ENCODE assay signal across 13 cellular contexts in genomic region chr19:42326969-42327368, GRCh38. TPM values are rescaled to one million over a fixed set of nuclear protein-coding genes. Genes with fewer than 3 reads are reported as not detected.
A peak's percentile ranks its signal among the peaks of the same experiment; 100 is the strongest.
DNase-seq lines count a peak whose midpoint lies in the region; ATAC-seq, FAIRE-seq and TF ChIP-seq lines count a peak whose summit lies in the region.
"Had no signal": no experiment of that assay in that cellular context is flagged by ENCODE, and none has a peak within 500 bp of the region (broad histone marks: within the 10 kb centered on the region; RNA-seq: fewer than 3 reads in every experiment).

No MANE protein-coding gene starts in this region.

- H3K79me2 ChIP-seq in SK-N-SH (ENCODE audit: insufficient read depth) (peaks cover 39% of the 10 kb centered on the region), GM12878 (ENCODE audit: control insufficient read depth, insufficient read depth, low read length) (peaks cover 13% of the 10 kb centered on the region)

- H2AFZ ChIP-seq in SK-N-SH (ENCODE audit: low read depth) (no peak overlapping the region), GM12878 (ENCODE audit: control insufficient read depth, low read depth, low read length) (no peak overlapping the region), neuron (ENCODE audit: low read depth, low read length) (no peak overlapping the region)

- no peak overlapping the region for H3K27ac Mint-ChIP-seq in T-helper 17 cell

- BruUV-seq in GM12878 (replicated peaks; lab: Mats Ljungman, UMichigan), result no TSS peak

- no peaks in the 10 kb centered on the region for H3F3A ChIP-seq in SK-N-SH (replicated peaks; ENCODE audit: insufficient read depth)

- H3K4me2 ChIP-seq in SK-N-SH (peak overlapping the region; percentile 99), GM12878 (ENCODE audit: control insufficient read depth, insufficient read depth) (peak overlapping the region; percentile 91)

- no peak for FAIRE-seq in GM12878 (lab: Jason Lieb, UNC)
- FAIRE-seq: pancreas had no signal

- H3K4me1 ChIP-seq in SK-N-SH (ENCODE audit: control insufficient read depth in 1 of 2, insufficient read depth in 2 of 2, low read depth in 1 of 2, low read length in 1 of 2), result peaks cover 8 to 16% of the 10 kb centered on the region in 2 experiments; a peak in 1 of 4 replicates
- peaks cover 6% of the 10 kb centered on the region; the same call in 1 of the 2 replicates for H3K4me1 ChIP-seq in HUES6 (ENCODE audit: control insufficient read depth, insufficient read depth, low read length)
- peaks cover 7% of the 10 kb centered on the region for H3K4me1 ChIP-seq in GM12878 (ENCODE audit: control insufficient read depth, insufficient read depth, low read length)
- peaks cover 16% of the 10 kb centered on the region for H3K4me1 ChIP-seq in neuron (ENCODE audit: insufficient read depth, low read length)

- TF ChIP-seq CTCF in SK-N-SH (IDR thresholded peaks at IDR 0.05) (no peak), GM12878 (IDR thresholded peaks at IDR 0.05 in 2 of 3, conservative IDR thresholded peaks at IDR 0.05 in 1 of 3; ENCODE audit: control insufficient read depth in 2 of 3, extremely low read depth in 1 of 3, insufficient read depth in 1 of 3, low read depth in 3 of 3, low read length in 3 of 3) (no peak), coronary artery (IDR thresholded peaks at IDR 0.05) (no peak)

- peaks cover 6% of the 10 kb centered on the region for H3K36me3 Mint-ChIP-seq in T-helper 17 cell (ENCODE audit: low read depth)

- SMC1A ChIA-PET in GM12878 (lab: Charles Lee; ENCODE audit: uncharacterized antibody, unreplicated experiment), result interaction anchor here (1.5 kb wide), 1 partner anchor 32 kb away, joined by 3 read pairs; no protein-coding TSS in a partner anchor

- H3K27me3 ChIP-seq in SK-N-SH (ENCODE audit: insufficient read depth) (no peaks in the 10 kb centered on the region), HUES6 (ENCODE audit: control insufficient read depth, insufficient read depth, low read length) (peaks cover 29% of the 10 kb centered on the region), GM12878 (replicated peaks in 1 of 2; ENCODE audit: control insufficient read depth in 2 of 2, insufficient read depth in 2 of 2, low read length in 1 of 2) (peaks cover 3 to 4% of the 10 kb centered on the region in 2 experiments; a peak in 2 of 4 replicates), neuron (ENCODE audit: insufficient read depth, low read length) (no peaks in the 10 kb centered on the region)

- H3K9ac ChIP-seq in SK-N-SH (peak overlapping the region; percentile 93; the same call in 1 of the 2 replicates), HUES6 (ENCODE audit: low read length) (no peak overlapping the region), GM12878 (ENCODE audit: control insufficient read depth, insufficient read depth, low read length) (no peak overlapping the region)

- H3K27ac ChIP-seq in SK-N-SH (ENCODE audit: low read depth in 2 of 2, low read length in 1 of 2) (no peak overlapping the region), HUES6 (ENCODE audit: low read depth, low read length) (no peak overlapping the region), GM12878 (ENCODE audit: control insufficient read depth, insufficient read depth) (no peak overlapping the region), coronary artery (no peak overlapping the region)
- H3K27ac ChIP-seq: KMS-11, pancreas had no signal

- TF ChIP-seq EP300 in SK-N-SH (IDR thresholded peaks at IDR 0.05; ENCODE audit: borderline replicate concordance in 1 of 2, low read depth in 1 of 2, low read length in 1 of 2) (no peak), GM12878 (IDR thresholded peaks at IDR 0.05; ENCODE audit: borderline replicate concordance in 1 of 2, control insufficient read depth in 1 of 2, low read depth in 2 of 2, low read length in 2 of 2) (no peak)

- H3K4me3 ChIP-seq in SK-N-SH (ENCODE audit: low read depth in 2 of 2, low read length in 1 of 2) (peak overlapping the region in 1 of 2 experiments; percentile 99; a peak in 2 of 4 replicates), HUES6 (ENCODE audit: low read depth, low read length) (peak overlapping the region; percentile 93; the same call in 1 of the 2 replicates), GM12878 (peak overlapping the region; percentile 93; the same call in 1 of the 2 replicates), neuron (ENCODE audit: low read length) (peak overlapping the region; percentile 80), coronary artery (no peak overlapping the region)

- CTCF ChIA-PET in SK-N-SH (lab: Yijun Ruan, JAX) (interaction anchor here (1.2 kb wide), 1 partner anchor 47 kb away, joined by 3 read pairs; no protein-coding TSS in a partner anchor), GM12878 (lab: Yijun Ruan, JAX) (interaction anchor here (0.7 to 2.9 kb wide), 4 partner anchors 14 to 203 kb away, joined by 3 to 11 read pairs (median 5); no protein-coding TSS in a partner anchor)

- POLR2A ChIA-PET in SK-N-SH (lab: Yijun Ruan, JAX) (no interaction called here), GM12878 (lab: Charles Lee) (interaction anchor here (1.0 kb wide), 1 partner anchor 251 kb away, joined by 3 read pairs; the partner anchor contains the start of gene ZNF574)

- in situ Hi-C loops in GM12878 (cut with MboI), result no loop called here

- TF ChIP-seq POLR2A in GM12878 (IDR thresholded peaks at IDR 0.05; ENCODE audit: low read depth, low read length), result no peak

- H3K9me2 ChIP-seq in SK-N-SH, result no peaks in the 10 kb centered on the region

- H3K27me3 Mint-ChIP-seq in T-helper 17 cell, result peaks cover 6% of the 10 kb centered on the region

- no peaks in the 10 kb centered on the region for H3K36me3 ChIP-seq in SK-N-SH (replicated peaks in 1 of 2; ENCODE audit: control insufficient read depth in 1 of 2, insufficient read depth in 2 of 2, low read length in 1 of 2)
- no peaks in the 10 kb centered on the region for H3K36me3 ChIP-seq in HUES6 (ENCODE audit: control insufficient read depth, insufficient read depth, low read length)
- H3K36me3 ChIP-seq in GM12878 (ENCODE audit: control insufficient read depth in 2 of 2, insufficient read depth in 2 of 2, low read length in 1 of 2), result no peaks in the 10 kb centered on the region
- H3K36me3 ChIP-seq in neuron (ENCODE audit: insufficient read depth, low read length), result no peaks in the 10 kb centered on the region
- H3K36me3 ChIP-seq: pancreas, transverse colon had no signal

- peaks cover 24% of the 10 kb centered on the region for H3K4me1 Mint-ChIP-seq in T-helper 17 cell

- RAD21 ChIA-PET in GM12878 (lab: Charles Lee; ENCODE audit: unreplicated experiment), result no interaction called here

- intact Hi-C loops in GM12878 (cut with micrococcal nuclease; ENCODE audit: unreplicated experiment), result loop anchor here (5.0 to 10.0 kb wide), 2 partner anchors 95 to 222 kb away; no protein-coding TSS in a partner anchor

- no peak for DNase-seq in SK-N-SH
- no peak for DNase-seq in GM12878 (ENCODE audit: low read depth, low spot score)
- no peak for DNase-seq in T-helper 17 cell
- no peak for DNase-seq in coronary artery (ENCODE audit: low spot score)
- no peak for DNase-seq in NCI-H748 (lab: John Stamatoyannopoulos, UW; ENCODE audit: unreplicated experiment)
- DNase-seq: activated CD8-positive, alpha-beta memory T cell treated with anti-CD3 and anti-CD28 coated beads for 24 hours; NCI-H2227 treated with DMSO at 0.1 percent for 48 hours; transverse colon had no signal

- ATAC-seq in SK-N-SH treated with all-trans-retinoic acid at 6 μM for 48 hours (no peak), GM12878 (no peak), T-helper 17 cell (no peak)
- ATAC-seq: pancreas had no signal

- H3K9me3 ChIP-seq in SK-N-SH (no peaks in the 10 kb centered on the region), HUES6 (ENCODE audit: control insufficient read depth, insufficient read depth, low read depth, low read length) (no peaks in the 10 kb centered on the region), GM12878 (replicated peaks; ENCODE audit: control insufficient read depth, insufficient read depth, low read length) (no peaks in the 10 kb centered on the region), neuron (ENCODE audit: low read length) (no peaks in the 10 kb centered on the region), T-helper 17 cell (ENCODE audit: control insufficient read depth, low read length, poor library complexity, severe bottlenecking) (no peaks in the 10 kb centered on the region)
- H3K9me3 ChIP-seq: pancreas, transverse colon had no signal

- H3K4me3 Mint-ChIP-seq in T-helper 17 cell, result no peak overlapping the region

- no peaks in the 10 kb centered on the region; the same call in 1 of the 2 replicates for H4K20me1 ChIP-seq in SK-N-SH (ENCODE audit: insufficient read depth)
- H4K20me1 ChIP-seq in GM12878 (ENCODE audit: control insufficient read depth, insufficient read depth), result no peaks in the 10 kb centered on the region

- no peak for TF ChIP-seq RAD21 in SK-N-SH (IDR thresholded peaks at IDR 0.05; ENCODE audit: low read length)
- TF ChIP-seq RAD21 in GM12878 (IDR thresholded peaks at IDR 0.05; ENCODE audit: insufficient read depth, low read depth, low read length), result no peak

RNA-seq across cellular contexts. Expression of gene MEGF8, which starts 1.5 kb away (rescaled TPM):
- 12.0 and 19.1 TPM in 2 replicates for polyA plus RNA-seq in SK-N-SH (2012; rRNA removed)
- 12.4 and 14.8 TPM in 2 replicates for polyA plus RNA-seq in SK-N-SH (2012; cell fraction: cytosol; rRNA removed)
- polyA plus RNA-seq in SK-N-SH (2012; cell fraction: nucleus; rRNA removed), result 18.7 and 25.1 TPM in 2 replicates
- 13.9 and 21.2 TPM in 2 replicates for total RNA-seq in GM12878 (2013; cell fraction: nucleolus; rRNA removed)
- 3.3 and 4.5 TPM in 2 replicates for total RNA-seq in GM12878 (2014; rRNA removed)
- 2.2 and 2.8 TPM in 2 replicates for total RNA-seq in GM12878 (2014; rRNA removed; fragmentation: Illumina TruSeq; extraction: Trizol)
- total RNA-seq in GM12878 (2021), result 12.0 and 12.8 TPM in 2 replicates
- polyA plus RNA-seq in GM12878 (2011; ENCODE audit: low read depth), result 2.9 TPM
- 1.5 and 2.0 TPM in 2 replicates for polyA plus RNA-seq in GM12878 (2011; rRNA removed)
- polyA plus RNA-seq in GM12878 (2011; cell fraction: cytosol; rRNA removed), result 2.9 and 3.8 TPM in 2 replicates
- polyA plus RNA-seq in GM12878 (2011; cell fraction: nucleus; rRNA removed), result 11.7 and 15.6 TPM in 2 replicates
- 5.6 and 6.5 TPM in 2 replicates for polyA plus RNA-seq in GM12878 (2012)
- 3.3 and 4.3 TPM in 2 replicates for polyA plus RNA-seq in GM12878 (2014; fragmentation: Illumina TruSeq; extraction: Trizol)
- polyA plus RNA-seq in GM12878 (2014; fragmentation: Nextera tagmentation; extraction: Ambion mirVana), result under 1 TPM; 0.43 to 0.75 TPM
- polyA plus RNA-seq in GM12878 (2014; rRNA removed), result 6.9 and 9.0 TPM in 2 replicates
- polyA plus RNA-seq in GM12878 (2016; fragmentation: Nextera tagmentation; extraction: Ambion mirVana), result 1 to 10 TPM; 2.3 to 2.6 TPM
- 2.5 and 6.0 TPM in 2 replicates for polyA minus RNA-seq in GM12878 (2011; rRNA and poly(A)+ RNA removed)
- 4.7 and 6.0 TPM in 2 replicates for polyA minus RNA-seq in GM12878 (2011; cell fraction: cytosol; rRNA and poly(A)+ RNA removed)
- 7.4 and 10.6 TPM in 2 replicates for polyA minus RNA-seq in GM12878 (2011; cell fraction: nucleus; rRNA and poly(A)+ RNA removed)
- 1 to 10 TPM; 4.6 to 6.1 TPM for total RNA-seq in T-helper 17 cell

RNA-seq across cellular contexts. Expression of gene TMEM145, which starts 13.9 kb away (rescaled TPM):
- polyA plus RNA-seq in SK-N-SH (2012; rRNA removed) (0.37 and 2.0 TPM in 2 replicates), GM12878 (2011; rRNA removed) (0.09 and 0.45 TPM in 2 replicates), GM12878 (2014; fragmentation: Illumina TruSeq; extraction: Trizol) (0.09 and 0.14 TPM in 2 replicates), GM12878 (2014; fragmentation: Nextera tagmentation; extraction: Ambion mirVana) (not detected), GM12878 (2014; rRNA removed) (0.20 and 1.0 TPM in 2 replicates), GM12878 (2016; fragmentation: Nextera tagmentation; extraction: Ambion mirVana) (not detected)
- polyA plus RNA-seq in SK-N-SH (2012; cell fraction: cytosol; rRNA removed), result 0.53 and 1.5 TPM in 2 replicates
- 8.0 and 18.2 TPM in 2 replicates for polyA plus RNA-seq in SK-N-SH (2012; cell fraction: nucleus; rRNA removed)
- total RNA-seq in GM12878 (2013; cell fraction: nucleolus; rRNA removed), result 0.84 and 0.93 TPM in 2 replicates
- total RNA-seq in GM12878 (2014; rRNA removed) (0.11 TPM in 1 of 2 replicates, not detected in the other), GM12878 (2014; rRNA removed; fragmentation: Illumina TruSeq; extraction: Trizol) (0.04 and 0.09 TPM in 2 replicates), GM12878 (2021) (0.48 and 0.97 TPM in 2 replicates), T-helper 17 cell (not detected)
- polyA plus RNA-seq in GM12878 (2011; ENCODE audit: low read depth), result 0.55 TPM
- 0.21 and 0.53 TPM in 2 replicates for polyA plus RNA-seq in GM12878 (2011; cell fraction: cytosol; rRNA removed)
- 3.6 and 4.1 TPM in 2 replicates for polyA plus RNA-seq in GM12878 (2011; cell fraction: nucleus; rRNA removed)
- 1.2 and 2.1 TPM in 2 replicates for polyA plus RNA-seq in GM12878 (2012)
- polyA minus RNA-seq in GM12878 (2011; rRNA and poly(A)+ RNA removed), result 0.26 and 3.4 TPM in 2 replicates
- polyA minus RNA-seq in GM12878 (2011; cell fraction: cytosol; rRNA and poly(A)+ RNA removed), result not detected in 2 replicates
- polyA minus RNA-seq in GM12878 (2011; cell fraction: nucleus; rRNA and poly(A)+ RNA removed), result 1.9 and 2.6 TPM in 2 replicates
- total RNA-seq: transverse colon had no signal

RNA-seq across cellular contexts. Expression of gene PAFAH1B3, which starts 24.5 kb away (rescaled TPM):
- 105 and 160 TPM in 2 replicates for polyA plus RNA-seq in SK-N-SH (2012; rRNA removed)
- polyA plus RNA-seq in SK-N-SH (2012; cell fraction: cytosol; rRNA removed), result 71.5 and 102 TPM in 2 replicates
- polyA plus RNA-seq in SK-N-SH (2012; cell fraction: nucleus; rRNA removed), result 82.6 and 91.4 TPM in 2 replicates
- total RNA-seq in GM12878 (2013; cell fraction: nucleolus; rRNA removed), result 5.1 and 6.4 TPM in 2 replicates
- total RNA-seq in GM12878 (2014; rRNA removed), result 57.7 and 78.6 TPM in 2 replicates
- total RNA-seq in GM12878 (2014; rRNA removed; fragmentation: Illumina TruSeq; extraction: Trizol), result 32.0 and 41.3 TPM in 2 replicates
- 68.8 and 72.9 TPM in 2 replicates for total RNA-seq in GM12878 (2021)
- polyA plus RNA-seq in GM12878 (2011; ENCODE audit: low read depth), result 20.5 TPM
- 8.8 and 30.5 TPM in 2 replicates for polyA plus RNA-seq in GM12878 (2011; rRNA removed)
- polyA plus RNA-seq in GM12878 (2011; cell fraction: cytosol; rRNA removed), result 57.1 and 73.1 TPM in 2 replicates
- polyA plus RNA-seq in GM12878 (2011; cell fraction: nucleus; rRNA removed), result 43.1 and 44.9 TPM in 2 replicates
- polyA plus RNA-seq in GM12878 (2012), result 29.8 and 33.2 TPM in 2 replicates
- polyA plus RNA-seq in GM12878 (2014; fragmentation: Illumina TruSeq; extraction: Trizol), result 15.2 and 46.6 TPM in 2 replicates
- 10 to 100 TPM in 1 of 2 experiments, 1 to 10 TPM in 1; 6.2 to 23.1 TPM for polyA plus RNA-seq in GM12878 (2014; fragmentation: Nextera tagmentation; extraction: Ambion mirVana)
- 56.1 and 66.2 TPM in 2 replicates for polyA plus RNA-seq in GM12878 (2014; rRNA removed)
- polyA plus RNA-seq in GM12878 (2016; fragmentation: Nextera tagmentation; extraction: Ambion mirVana), result 10 to 100 TPM; 77.7 to 79.6 TPM
- polyA minus RNA-seq in GM12878 (2011; rRNA and poly(A)+ RNA removed), result 18.4 and 30.6 TPM in 2 replicates
- polyA minus RNA-seq in GM12878 (2011; cell fraction: cytosol; rRNA and poly(A)+ RNA removed), result 14.2 and 19.0 TPM in 2 replicates
- 8.0 and 13.3 TPM in 2 replicates for polyA minus RNA-seq in GM12878 (2011; cell fraction: nucleus; rRNA and poly(A)+ RNA removed)
- total RNA-seq in T-helper 17 cell, result 10 to 100 TPM; 16.0 to 17.7 TPM

RNA-seq across cellular contexts. Expression of gene PRR19, which starts 25.0 kb away (rescaled TPM):
- polyA plus RNA-seq in SK-N-SH (2012; rRNA removed), result 1.3 TPM in 2 replicates
- polyA plus RNA-seq in SK-N-SH (2012; cell fraction: cytosol; rRNA removed), result 0.40 and 0.87 TPM in 2 replicates
- polyA plus RNA-seq in SK-N-SH (2012; cell fraction: nucleus; rRNA removed), result 1.3 and 1.7 TPM in 2 replicates
- 0.19 TPM in 1 of 2 replicates, not detected in the other for total RNA-seq in GM12878 (2013; cell fraction: nucleolus; rRNA removed)
- 0.73 and 0.82 TPM in 2 replicates for total RNA-seq in GM12878 (2014; rRNA removed)
- 0.18 and 0.31 TPM in 2 replicates for total RNA-seq in GM12878 (2014; rRNA removed; fragmentation: Illumina TruSeq; extraction: Trizol)
- 0.80 and 1.4 TPM in 2 replicates for total RNA-seq in GM12878 (2021)
- 0.29 TPM for polyA plus RNA-seq in GM12878 (2011; ENCODE audit: low read depth)
- 0.15 TPM in 1 of 2 replicates, not detected in the other for polyA plus RNA-seq in GM12878 (2011; rRNA removed)
- polyA plus RNA-seq in GM12878 (2011; cell fraction: cytosol; rRNA removed), result 0.50 and 0.55 TPM in 2 replicates
- polyA plus RNA-seq in GM12878 (2011; cell fraction: nucleus; rRNA removed), result 0.38 and 0.43 TPM in 2 replicates
- polyA plus RNA-seq in GM12878 (2012), result 0.38 and 0.49 TPM in 2 replicates
- polyA plus RNA-seq in GM12878 (2014; fragmentation: Illumina TruSeq; extraction: Trizol), result 0.11 and 0.43 TPM in 2 replicates
- polyA plus RNA-seq in GM12878 (2014; fragmentation: Nextera tagmentation; extraction: Ambion mirVana), result under 1 TPM in 1 of 2 experiments, not detected in 1; 0.09 TPM
- 0.81 and 1.7 TPM in 2 replicates for polyA plus RNA-seq in GM12878 (2014; rRNA removed)
- polyA plus RNA-seq in GM12878 (2016; fragmentation: Nextera tagmentation; extraction: Ambion mirVana), result 1 to 10 TPM; 1.1 to 1.7 TPM
- polyA minus RNA-seq in GM12878 (2011; rRNA and poly(A)+ RNA removed), result 0.21 and 0.37 TPM in 2 replicates
- polyA minus RNA-seq in GM12878 (2011; cell fraction: cytosol; rRNA and poly(A)+ RNA removed), result not detected in 2 replicates
- not detected in 2 replicates for polyA minus RNA-seq in GM12878 (2011; cell fraction: nucleus; rRNA and poly(A)+ RNA removed)
- under 1 TPM in 1 of 2 donors, not detected in 1; 0.50 TPM for total RNA-seq in T-helper 17 cell

RNA-seq across cellular contexts. Expression of gene CIC, which starts 57.9 kb away (rescaled TPM):
- 8.6 and 16.9 TPM in 2 replicates for polyA plus RNA-seq in SK-N-SH (2012; rRNA removed)
- 7.7 and 12.5 TPM in 2 replicates for polyA plus RNA-seq in SK-N-SH (2012; cell fraction: cytosol; rRNA removed)
- 67.2 and 121 TPM in 2 replicates for polyA plus RNA-seq in SK-N-SH (2012; cell fraction: nucleus; rRNA removed)
- total RNA-seq in GM12878 (2013; cell fraction: nucleolus; rRNA removed), result 33.3 and 49.5 TPM in 2 replicates
- 8.0 and 9.5 TPM in 2 replicates for total RNA-seq in GM12878 (2014; rRNA removed)
- 4.3 and 6.5 TPM in 2 replicates for total RNA-seq in GM12878 (2014; rRNA removed; fragmentation: Illumina TruSeq; extraction: Trizol)
- total RNA-seq in GM12878 (2021), result 47.3 and 50.6 TPM in 2 replicates
- 9.5 TPM for polyA plus RNA-seq in GM12878 (2011; ENCODE audit: low read depth)
- 2.4 and 3.8 TPM in 2 replicates for polyA plus RNA-seq in GM12878 (2011; rRNA removed)
- polyA plus RNA-seq in GM12878 (2011; cell fraction: cytosol; rRNA removed), result 6.7 and 9.9 TPM in 2 replicates
- polyA plus RNA-seq in GM12878 (2011; cell fraction: nucleus; rRNA removed), result 76.7 and 94.7 TPM in 2 replicates
- polyA plus RNA-seq in GM12878 (2012), result 29.1 and 30.8 TPM in 2 replicates
- 1.7 and 7.4 TPM in 2 replicates for polyA plus RNA-seq in GM12878 (2014; fragmentation: Illumina TruSeq; extraction: Trizol)
- under 1 TPM; 0.18 to 0.24 TPM for polyA plus RNA-seq in GM12878 (2014; fragmentation: Nextera tagmentation; extraction: Ambion mirVana)
- polyA plus RNA-seq in GM12878 (2014; rRNA removed), result 24.0 and 27.7 TPM in 2 replicates
- 1 to 10 TPM; 6.9 to 8.1 TPM for polyA plus RNA-seq in GM12878 (2016; fragmentation: Nextera tagmentation; extraction: Ambion mirVana)
- polyA minus RNA-seq in GM12878 (2011; rRNA and poly(A)+ RNA removed), result 2.1 and 9.8 TPM in 2 replicates
- polyA minus RNA-seq in GM12878 (2011; cell fraction: cytosol; rRNA and poly(A)+ RNA removed), result 10.2 and 11.2 TPM in 2 replicates
- polyA minus RNA-seq in GM12878 (2011; cell fraction: nucleus; rRNA and poly(A)+ RNA removed), result 13.1 and 24.6 TPM in 2 replicates
- 100 to 1,000 TPM; 112 to 125 TPM for total RNA-seq in T-helper 17 cell
